ENCODE assay signal across 35 cellular contexts in genomic region chr2:63751901-63752300, GRCh38.
"Had no signal": no experiment of that assay in that cellular context is flagged by ENCODE, and none has a peak within 500 bp of the region (broad histone marks: within the 10 kb centered on the region; RNA-seq: fewer than 3 reads in every experiment).

No MANE protein-coding gene starts in this region.

- H3K4me3 ChIP-seq: adrenal gland, body of pancreas, breast epithelium had no signal

- ATAC-seq: activated CD8-positive, alpha-beta T cell treated with anti-CD3 and anti-CD28 coated beads for 36 hours; activated naive CD4-positive, alpha-beta T cell treated with anti-CD3 and anti-CD28 coated beads, Interleukin-2, amount 50 U/mL, for 72 hours; activated T-cell treated with anti-CD3 and anti-CD28 coated beads, Interleukin-2, amount 50 U/mL, for 4 hours; activated T-cell treated with anti-CD3 and anti-CD28 coated beads, Interleukin-2, amount 50 U/mL, for 72 hours; activated T-helper 17 cell treated with anti-CD3 and anti-CD28 coated beads, Interleukin-2, amount 50 U/mL, for 72 hours; body of pancreas had no signal

- H3K27ac Mint-ChIP-seq: activated B cell treated with CpG ODN at 0.5 μM for 24 hours; activated CD4-positive, alpha-beta memory T cell treated with anti-CD3 and anti-CD28 coated beads for 36 hours; activated CD4-positive, alpha-beta T cell treated with anti-CD3 and anti-CD28 coated beads, Interleukin-2, amount 10 ng/mL, durations not matched to agents 24 days and 14 days; activated CD8-positive, alpha-beta T cell treated with anti-CD3 and anti-CD28 coated beads for 36 hours; activated naive CD4-positive, alpha-beta T cell treated with anti-CD3 and anti-CD28 coated beads for 36 hours; activated naive CD8-positive, alpha-beta T cell treated with anti-CD3 and anti-CD28 coated beads, Interleukin-2, amount 10 ng/mL, durations not matched to agents 7 days and 5 days; activated T-cell treated with anti-CD3 and anti-CD28 coated beads, Interleukin-2, amount 50 U/mL, for 72 hours; activated T-helper 1 cell treated with anti-CD3 and anti-CD28 coated beads, Interleukin-12 subunit alpha, Interleukin-12 subunit beta, Interleukin-2, Interleukin-4 antibody, amounts not matched to agents 30 ng/mL and 10 ng/mL and 1 ng/mL, durations not matched to agents 14 hours and 24 hours and 36 hours; activated T-helper 17 cell treated with anti-CD3 and anti-CD28 coated beads, Interleukin-2, amount 50 U/mL, for 72 hours; T-helper 1 cell treated with Interleukin-12 subunit alpha and Interleukin-12 subunit beta and Interleukin-4 antibody, amounts not matched to agents 30 μg/mL and 1 μg/mL, for 36 hours; T-helper 2 cell treated with Interferon-gamma antibody and Interleukin-4, amounts not matched to agents 5 μg/mL and 100 μg/mL, for 36 hours had no signal

- H3K9me3 Mint-ChIP-seq: T-helper 1 cell treated with Interleukin-12 subunit alpha and Interleukin-12 subunit beta and Interleukin-4 antibody, amounts not matched to agents 30 μg/mL and 1 μg/mL, for 36 hours; T-helper 2 cell treated with Interferon-gamma antibody and Interleukin-4, amounts not matched to agents 5 μg/mL and 100 μg/mL, for 36 hours had no signal

- H3K36me3 ChIP-seq: adrenal gland, brain microvascular endothelial cell, breast epithelium had no signal

- H3K9me3 ChIP-seq: adrenal gland, body of pancreas, breast epithelium had no signal

- H3K27ac ChIP-seq: adrenal gland, body of pancreas, brain microvascular endothelial cell, breast epithelium, VCaP had no signal

- H3K36me3 Mint-ChIP-seq: activated CD4-positive, alpha-beta memory T cell treated with anti-CD3 and anti-CD28 coated beads for 36 hours; activated naive CD8-positive, alpha-beta T cell treated with anti-CD3 and anti-CD28 coated beads, Interleukin-2, amount 10 ng/mL, durations not matched to agents 7 days and 5 days had no signal

- H3K4me1 Mint-ChIP-seq: activated CD4-positive, alpha-beta T cell treated with anti-CD3 and anti-CD28 coated beads, Interleukin-2, amount 10 ng/mL, durations not matched to agents 24 days and 14 days; activated T-helper 17 cell treated with anti-CD3 and anti-CD28 coated beads, Interleukin-2, amount 50 U/mL, for 72 hours had no signal

- H3K27me3 ChIP-seq: adrenal gland, body of pancreas, brain microvascular endothelial cell, breast epithelium had no signal

- H3K4me1 ChIP-seq: adrenal gland, breast epithelium had no signal

- H3K4me3 Mint-ChIP-seq: activated B cell treated with CpG ODN at 0.5 μM for 24 hours; activated CD4-positive, alpha-beta memory T cell treated with anti-CD3 and anti-CD28 coated beads for 36 hours; activated CD4-positive, alpha-beta T cell treated with anti-CD3 and anti-CD28 coated beads, Interleukin-2, amount 10 ng/mL, durations not matched to agents 24 days and 14 days; activated CD8-positive, alpha-beta T cell treated with anti-CD3 and anti-CD28 coated beads for 36 hours; activated naive CD4-positive, alpha-beta T cell treated with anti-CD3 and anti-CD28 coated beads for 36 hours; activated naive CD8-positive, alpha-beta T cell treated with anti-CD3 and anti-CD28 coated beads, Interleukin-2, amount 10 ng/mL, durations not matched to agents 7 days and 5 days; activated T-cell treated with anti-CD3 and anti-CD28 coated beads, Interleukin-2, amount 50 U/mL, for 4 hours; activated T-cell treated with anti-CD3 and anti-CD28 coated beads, Interleukin-2, amount 50 U/mL, for 72 hours; activated T-helper 1 cell treated with anti-CD3 and anti-CD28 coated beads, Interleukin-12 subunit alpha, Interleukin-12 subunit beta, Interleukin-2, Interleukin-4 antibody, amounts not matched to agents 30 ng/mL and 10 ng/mL and 1 ng/mL, durations not matched to agents 14 hours and 24 hours and 36 hours; activated T-helper 17 cell treated with anti-CD3 and anti-CD28 coated beads, Interleukin-2, amount 50 U/mL, for 72 hours; T-helper 1 cell treated with Interleukin-12 subunit alpha and Interleukin-12 subunit beta and Interleukin-4 antibody, amounts not matched to agents 30 μg/mL and 1 μg/mL, for 36 hours; T-helper 2 cell treated with Interferon-gamma antibody and Interleukin-4, amounts not matched to agents 5 μg/mL and 100 μg/mL, for 36 hours had no signal

- DNase-seq: activated B cell treated with CpG ODN at 0.5 μM for 24 hours; activated CD4-positive, alpha-beta memory T cell treated with anti-CD3 and anti-CD28 coated beads for 36 hours; activated CD4-positive, alpha-beta T cell treated with anti-CD3 and anti-CD28 coated beads for 4 hours; activated CD4-positive, alpha-beta T cell treated with anti-CD3 and anti-CD28 coated beads, Interleukin-2, amount 10 ng/mL, durations not matched to agents 24 days and 14 days; activated CD4-positive, alpha-beta T cell treated with anti-CD3 and anti-CD28 coated beads, Interleukin-2, amount 50 U/mL, for 1 hour; activated CD4-positive, alpha-beta T cell treated with anti-CD3 and anti-CD28 coated beads, Interleukin-2, amount 50 U/mL, for 4 hours; activated CD4-positive, CD25-positive, alpha-beta regulatory T cell treated with anti-CD3 and anti-CD28 coated beads, Interleukin-2, amount 50 U/mL, for 72 hours; activated CD8-positive, alpha-beta memory T cell treated with anti-CD3 and anti-CD28 coated beads, Interleukin-2, amount 50 U/mL, for 4 hours; activated CD8-positive, alpha-beta T cell treated with anti-CD3 and anti-CD28 coated beads for 36 hours; activated effector memory CD4-positive, alpha-beta T cell treated with anti-CD3 and anti-CD28 coated beads, Interleukin-2, amount 50 U/mL, for 16 hours; activated gamma-delta T cell treated with Interleukin-2 at 50 U/mL for 16 hours; activated naive CD4-positive, alpha-beta T cell; activated naive CD4-positive, alpha-beta T cell treated with anti-CD3 and anti-CD28 coated beads for 36 hours; activated naive CD4-positive, alpha-beta T cell treated with anti-CD3 and anti-CD28 coated beads, Interleukin-2, amount 50 U/mL, for 16 hours; activated naive CD8-positive, alpha-beta T cell treated with anti-CD3 and anti-CD28 coated beads, Interleukin-2, amount 10 ng/mL, durations not matched to agents 7 days and 5 days; activated T-cell treated with anti-CD3 and anti-CD28 coated beads for 4 hours; activated T-cell treated with anti-CD3 and anti-CD28 coated beads, Interleukin-2, amount 50 U/mL, for 1 hour; activated T-cell treated with anti-CD3 and anti-CD28 coated beads, Interleukin-2, amount 50 U/mL, for 4 hours; activated T-cell treated with anti-CD3 and anti-CD28 coated beads, Interleukin-2, amount 50 U/mL, for 72 hours; adrenal gland; amniotic stem cell; aorta; brain microvascular endothelial cell; central memory CD4-positive, alpha-beta T cell; T-helper 1 cell; T-helper 2 cell; T-helper 9 cell had no signal
